9 cellular contexts compared by ENCODE assay signal in the genomic region with DNA sequence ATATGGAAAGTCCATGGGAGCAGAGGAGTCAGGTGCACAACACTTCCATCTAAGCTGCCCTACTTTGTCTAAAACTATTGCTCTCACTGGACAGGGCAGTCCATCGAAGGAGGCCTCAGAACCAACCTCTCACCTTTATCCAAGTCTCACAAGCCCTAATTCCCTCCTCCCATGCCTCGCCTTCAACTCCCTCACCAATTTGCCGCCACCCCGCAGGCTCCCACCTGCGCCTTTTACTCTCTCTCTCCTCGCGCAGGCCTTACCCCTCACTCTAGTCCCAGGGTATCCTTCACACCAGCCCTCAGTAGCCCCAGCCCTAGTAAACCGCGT. TPM values are rescaled to one million over a fixed set of nuclear protein-coding genes. Genes with fewer than 3 reads are reported as not detected.
DNase-seq lines count a peak whose midpoint lies in the region; ATAC-seq and TF ChIP-seq lines count a peak whose summit lies in the region.
"Had no signal": no experiment of that assay in that cellular context is flagged by ENCODE, and none has a peak within 500 bp of the region (broad histone marks: within the 10 kb centered on the region; RNA-seq: fewer than 3 reads in every experiment).

No MANE protein-coding gene starts in this region.

- peaks cover 8% of the 10 kb centered on the region for H3K4me1 ChIP-seq in ectodermal cell (ENCODE audit: control insufficient read depth, insufficient read depth, low read length)

- peaks cover 26% of the 10 kb centered on the region for H3K4me1 Mint-ChIP-seq in neural crest cell

- 2 to 3% methylated on average over 9 of the region's 9 CpGs for WGBS in ectodermal cell, 2 experiments

- H3K36me3 ChIP-seq in ectodermal cell (ENCODE audit: control insufficient read depth, insufficient read depth, low read length), result no peaks in the 10 kb centered on the region

- no peak for TF ChIP-seq POLR2A in NB4 (IDR thresholded peaks at IDR 0.05; ENCODE audit: extremely low read depth, insufficient read length)

- ATAC-seq in GM19035 (IDR thresholded peaks at IDR 0.05; ENCODE audit: unreplicated experiment), result no peak

- TF ChIP-seq CTCF in GM12864 (IDR thresholded peaks at IDR 0.05; ENCODE audit: low read depth, low read length, missing control alignments) (no peak), NB4 (IDR thresholded peaks at IDR 0.05; ENCODE audit: low read depth, low read length) (no peak), neural crest cell (conservative IDR thresholded peaks at IDR 0.05) (no peak), GM10266 (IDR thresholded peaks at IDR 0.05; ENCODE audit: control insufficient read depth, insufficient read depth, low read depth, missing control alignments) (no peak)

- H3K9me3 Mint-ChIP-seq in neural crest cell, result no peaks in the 10 kb centered on the region

- H3K4me3 Mint-ChIP-seq in neural crest cell, result peak overlapping the region; percentile 97

- H3K9me3 ChIP-seq in ectodermal cell (ENCODE audit: control insufficient read depth, low read length), result no peaks in the 10 kb centered on the region

- DNase-seq in GM12864 (ENCODE audit: low read depth) (no peak), NB4 (ENCODE audit: low read depth) (no peak), neural crest cell (ENCODE audit: low read depth, low spot score) (no peak), GM10266 (ENCODE audit: extremely low spot score) (no peak), inferior parietal cortex (ENCODE audit: extremely low spot score) (no peak), cerebellum (ENCODE audit: low spot score) (no peak)

- H3K27me3 Mint-ChIP-seq in neural crest cell (ENCODE audit: low read depth), result no peaks in the 10 kb centered on the region

- H3K27ac ChIP-seq in ectodermal cell (ENCODE audit: insufficient read depth, low read depth, low read length, poor library complexity, severe bottlenecking), result no peak overlapping the region

- H3K27me3 ChIP-seq in ectodermal cell (ENCODE audit: control insufficient read depth, insufficient read depth, low read length, poor library complexity, severe bottlenecking), result no peaks in the 10 kb centered on the region

- H3K4me3 ChIP-seq in GM12864 (ENCODE audit: low read depth, low read length), result peak overlapping the region; percentile 99
- H3K4me3 ChIP-seq in NB4 (ENCODE audit: low read depth, low read length), result peak overlapping the region; percentile 97
- peak overlapping the region; percentile 75 for H3K4me3 ChIP-seq in ectodermal cell (ENCODE audit: insufficient read depth, low read depth, low read length)

- H3K27ac Mint-ChIP-seq in neural crest cell (ENCODE audit: unreplicated experiment), result peak overlapping the region; percentile 98

- no peaks in the 10 kb centered on the region for H3K36me3 Mint-ChIP-seq in neural crest cell (ENCODE audit: low read depth)

RNA-seq across cellular contexts. Expression of gene FHIP1B, which starts 0.5 kb away (rescaled TPM):
- polyA plus RNA-seq in ectodermal cell (2013, experiment 1 of 4), result 38.9 TPM
- polyA plus RNA-seq in ectodermal cell (2013, experiment 2 of 4), result 43.4 TPM
- 27.6 TPM for polyA plus RNA-seq in ectodermal cell (2013, experiment 3 of 4)
- 30.2 TPM for polyA plus RNA-seq in ectodermal cell (2013, experiment 4 of 4)
- total RNA-seq in neural crest cell, result 25.3 and 25.5 TPM in 2 replicates
- total RNA-seq in cerebellum, result 25.5 TPM

RNA-seq across cellular contexts. Expression of gene CNGA4, which starts 4.9 kb away (rescaled TPM):
- 1.8 TPM for polyA plus RNA-seq in ectodermal cell (2013, experiment 1 of 4)
- polyA plus RNA-seq in ectodermal cell (2013, experiment 2 of 4), result 1.7 TPM
- 1.3 TPM for polyA plus RNA-seq in ectodermal cell (2013, experiment 3 of 4)
- polyA plus RNA-seq in ectodermal cell (2013, experiment 4 of 4), result 2.1 TPM
- 0.16 TPM in 1 of 2 replicates, not detected in the other for total RNA-seq in neural crest cell
- 0.36 TPM for total RNA-seq in cerebellum

RNA-seq across cellular contexts. Expression of gene CCKBR, which starts 25.7 kb away (rescaled TPM):
- polyA plus RNA-seq in ectodermal cell (2013, experiment 1 of 4), result 10.5 TPM
- 16.2 TPM for polyA plus RNA-seq in ectodermal cell (2013, experiment 2 of 4)
- 8.8 TPM for polyA plus RNA-seq in ectodermal cell (2013, experiment 3 of 4)
- polyA plus RNA-seq in ectodermal cell (2013, experiment 4 of 4), result 10.5 TPM
- 0.51 TPM in 1 of 2 replicates, not detected in the other for total RNA-seq in neural crest cell
- 1.7 TPM for total RNA-seq in cerebellum
- total RNA-seq: T-helper 1 cell treated with Interleukin-12 subunit alpha and Interleukin-12 subunit beta and Interleukin-4 antibody, amounts not matched to agents 30 ng/mL and 1 ng/mL, for 36 hours had no signal

RNA-seq across cellular contexts. Expression of gene C11orf42, which starts 28.6 kb away (rescaled TPM):
- polyA plus RNA-seq in ectodermal cell (2013, experiment 1 of 4), result not detected
- polyA plus RNA-seq in ectodermal cell (2013, experiment 2 of 4), result not detected
- polyA plus RNA-seq in ectodermal cell (2013, experiment 3 of 4), result not detected
- not detected for polyA plus RNA-seq in ectodermal cell (2013, experiment 4 of 4)
- total RNA-seq in neural crest cell, result not detected in 2 replicates
- total RNA-seq in cerebellum, result not detected
- total RNA-seq: T-helper 1 cell treated with Interleukin-12 subunit alpha and Interleukin-12 subunit beta and Interleukin-4 antibody, amounts not matched to agents 30 ng/mL and 1 ng/mL, for 36 hours had no signal

RNA-seq across cellular contexts. Expression of gene OR52W1, which starts 34.9 kb away (rescaled TPM):
- not detected for polyA plus RNA-seq in ectodermal cell (2013, experiment 1 of 4)
- polyA plus RNA-seq in ectodermal cell (2013, experiment 2 of 4), result not detected
- not detected for polyA plus RNA-seq in ectodermal cell (2013, experiment 3 of 4)
- not detected for polyA plus RNA-seq in ectodermal cell (2013, experiment 4 of 4)
- total RNA-seq in neural crest cell, result not detected in 2 replicates
- not detected for total RNA-seq in cerebellum
- total RNA-seq: T-helper 1 cell treated with Interleukin-12 subunit alpha and Interleukin-12 subunit beta and Interleukin-4 antibody, amounts not matched to agents 30 ng/mL and 1 ng/mL, for 36 hours had no signal
